Comparison of ENCODE assay signal across 9 cellular contexts in genomic region chr1:156106624-156107488, GRCh38. TPM values are rescaled to one million over a fixed set of nuclear protein-coding genes. Genes with fewer than 3 reads are reported as not detected.
DNase-seq lines count a peak whose midpoint lies in the region; ATAC-seq and TF ChIP-seq lines count a peak whose summit lies in the region.
"Had no signal": no experiment of that assay in that cellular context is flagged by ENCODE, and none has a peak within 500 bp of the region (broad histone marks: within the 10 kb centered on the region; RNA-seq: fewer than 3 reads in every experiment).

No MANE protein-coding gene starts in this region.

- no peak for TF ChIP-seq EP300 in ovary (IDR thresholded peaks at IDR 0.05)

- H3K27ac Mint-ChIP-seq in activated CD4-positive, alpha-beta T cell treated with anti-CD3 and anti-CD28 coated beads, Interleukin-2, amount 10 ng/mL, durations not matched to agents 7 days and 5 days = peak overlapping the region; percentile 78
- H3K27ac Mint-ChIP-seq in T-helper 17 cell = peak overlapping the region; percentile 100

- no peaks in the 10 kb centered on the region for H3K36me3 ChIP-seq in ovary

- intact Hi-C loops in ovary (cut with DNase I) = no loop called here

- POLR2A ChIA-PET in activated CD4-positive, alpha-beta T cell treated with anti-CD3 and anti-CD28 coated beads, Interleukin-2, amount 10 ng/mL, durations not matched to agents 7 days and 5 days (lab: Charles Lee) = no interaction called here

- H3K9me3 ChIP-seq in T-helper 17 cell (ENCODE audit: control insufficient read depth, low read length, poor library complexity, severe bottlenecking) (no peaks in the 10 kb centered on the region), ovary (no peaks in the 10 kb centered on the region)

- H3K4me1 ChIP-seq in ovary (ENCODE audit: insufficient read depth) = peaks cover 41% of the 10 kb centered on the region

- no peak for DNase-seq in activated CD4-positive, alpha-beta T cell treated with anti-CD3 and anti-CD28 coated beads, Interleukin-2, amount 10 ng/mL, durations not matched to agents 7 days and 5 days
- no peak for DNase-seq in activated CD4-positive, alpha-beta T cell treated with anti-CD3 and anti-CD28 coated beads for 48 hours
- no peak for DNase-seq in T-helper 17 cell
- peak; percentile 41 for DNase-seq in fibroblast of mammary gland (ENCODE audit: low read depth)
- peak in 2 of 5 donors; percentile 49 to 52 for DNase-seq in ovary
- no peak for DNase-seq in COR-L47 (lab: John Stamatoyannopoulos, UW)
- no peak for DNase-seq in NCI-H345 (lab: John Stamatoyannopoulos, UW)
- no peak for DNase-seq in NCI-H748 treated with DMSO at 0.1 percent for 48 hours (lab: John Stamatoyannopoulos, UW)

- ATAC-seq in T-helper 17 cell = no peak

- no peak for TF ChIP-seq POLR2A in ovary (IDR thresholded peaks at IDR 0.05)

- H3K4me1 Mint-ChIP-seq in activated CD4-positive, alpha-beta T cell treated with anti-CD3 and anti-CD28 coated beads, Interleukin-2, amount 10 ng/mL, durations not matched to agents 7 days and 5 days = peaks cover 35% of the 10 kb centered on the region
- H3K4me1 Mint-ChIP-seq in T-helper 17 cell = peaks cover 33% of the 10 kb centered on the region

- peak overlapping the region; percentile 90 to 96 for H3K27ac ChIP-seq in ovary

- H3K27me3 Mint-ChIP-seq in activated CD4-positive, alpha-beta T cell treated with anti-CD3 and anti-CD28 coated beads, Interleukin-2, amount 10 ng/mL, durations not matched to agents 7 days and 5 days = peaks cover 8% of the 10 kb centered on the region
- no peaks in the 10 kb centered on the region for H3K27me3 Mint-ChIP-seq in T-helper 17 cell

- peak overlapping the region; percentile 15 for H3K4me3 ChIP-seq in fibroblast of mammary gland (ENCODE audit: control insufficient read depth, low read depth, low read length)
- H3K4me3 ChIP-seq in ovary = no peak overlapping the region

- no peaks in the 10 kb centered on the region for H3K27me3 ChIP-seq in ovary

- TF ChIP-seq CTCF in fibroblast of mammary gland (conservative IDR thresholded peaks at IDR 0.05; ENCODE audit: control insufficient read depth, insufficient read depth, low read depth, low read length) (no peak), ovary (IDR thresholded peaks at IDR 0.05) (no peak)

- CTCF ChIA-PET in activated CD4-positive, alpha-beta T cell treated with anti-CD3 and anti-CD28 coated beads, Interleukin-2, amount 10 ng/mL, durations not matched to agents 7 days and 5 days (lab: Charles Lee) = interaction anchor here (0.6 to 26.9 kb wide), 10 partner anchors 8 to 1502 kb away, joined by 3 to 645 read pairs (median 4); partner anchors contain the start of gene LMNA

- 32 to 41% (median 38%) methylated on average over 11 to 14 of the region's 14 CpGs for WGBS in ovary, 3 donors

- no peaks in the 10 kb centered on the region for H3K9me3 Mint-ChIP-seq in activated CD4-positive, alpha-beta T cell treated with anti-CD3 and anti-CD28 coated beads, Interleukin-2, amount 10 ng/mL, durations not matched to agents 7 days and 5 days

- H3K36me3 Mint-ChIP-seq in activated CD4-positive, alpha-beta T cell treated with anti-CD3 and anti-CD28 coated beads, Interleukin-2, amount 10 ng/mL, durations not matched to agents 7 days and 5 days (ENCODE audit: low read depth) = no peaks in the 10 kb centered on the region
- H3K36me3 Mint-ChIP-seq in T-helper 17 cell (ENCODE audit: low read depth) = no peaks in the 10 kb centered on the region

- H3K4me3 Mint-ChIP-seq in activated CD4-positive, alpha-beta T cell treated with anti-CD3 and anti-CD28 coated beads, Interleukin-2, amount 10 ng/mL, durations not matched to agents 7 days and 5 days = peak overlapping the region; percentile 1
- H3K4me3 Mint-ChIP-seq in T-helper 17 cell = peak overlapping the region; percentile 89

RNA-seq across cellular contexts. Expression of gene LMNA, which starts 7.7 kb away (rescaled TPM):
- total RNA-seq in activated CD4-positive, alpha-beta T cell treated with anti-CD3 and anti-CD28 coated beads, Interleukin-2, amount 10 ng/mL, durations not matched to agents 7 days and 5 days = 10 to 100 TPM; 38.3 to 43.5 TPM
- 1,000 to 10,000 TPM in 1 of 2 donors, 100 to 1,000 TPM in 1; 919 to 1,908 TPM for total RNA-seq in T-helper 17 cell
- 100 to 1,000 TPM; 197 to 609 (median 377) TPM for total RNA-seq in ovary
- polyA plus RNA-seq in ovary = 100 to 1,000 TPM in 1 of 2 donors, 10 to 100 TPM in 1; 50.1 to 157 TPM

RNA-seq across cellular contexts. Expression of gene MEX3A, which starts 24.6 kb away (rescaled TPM):
- total RNA-seq in activated CD4-positive, alpha-beta T cell treated with anti-CD3 and anti-CD28 coated beads, Interleukin-2, amount 10 ng/mL, durations not matched to agents 7 days and 5 days = under 1 TPM; 0.02 to 0.05 TPM
- total RNA-seq in T-helper 17 cell = not detected
- 10 to 100 TPM in 4 of 7 donors, 1 to 10 TPM in 3; 3.5 to 12.4 (median 10.2) TPM for total RNA-seq in ovary
- polyA plus RNA-seq in ovary = 1 to 10 TPM; 5.6 to 6.6 TPM

RNA-seq across cellular contexts. Expression of gene RAB25, which starts 45.9 kb away (rescaled TPM):
- total RNA-seq in activated CD4-positive, alpha-beta T cell treated with anti-CD3 and anti-CD28 coated beads, Interleukin-2, amount 10 ng/mL, durations not matched to agents 7 days and 5 days = under 1 TPM in 1 of 2 experiments, not detected in 1; 0.50 TPM
- total RNA-seq in T-helper 17 cell (1 to 10 TPM; 1.4 to 1.8 TPM), ovary (10 to 100 TPM in 1 of 7 donors, 1 to 10 TPM in 4, under 1 TPM in 2; 0.45 to 38.6 (median 3.5) TPM)
- polyA plus RNA-seq in ovary = under 1 TPM in 1 of 2 donors, not detected in 1; 0.28 TPM
- total RNA-seq: subcutaneous adipose tissue had no signal

RNA-seq across cellular contexts. Expression of gene SEMA4A, which starts 46.5 kb away (rescaled TPM):
- total RNA-seq in activated CD4-positive, alpha-beta T cell treated with anti-CD3 and anti-CD28 coated beads, Interleukin-2, amount 10 ng/mL, durations not matched to agents 7 days and 5 days = 10 to 100 TPM; 35.3 to 37.8 TPM
- total RNA-seq in T-helper 17 cell = 10 to 100 TPM; 21.7 to 58.1 TPM
- total RNA-seq in ovary = 1 to 10 TPM; 2.7 to 9.0 (median 5.5) TPM
- polyA plus RNA-seq in ovary = 1 to 10 TPM; 2.1 to 2.8 TPM

RNA-seq across cellular contexts. Expression of gene LAMTOR2, which starts 52.3 kb away (rescaled TPM):
- total RNA-seq in activated CD4-positive, alpha-beta T cell treated with anti-CD3 and anti-CD28 coated beads, Interleukin-2, amount 10 ng/mL, durations not matched to agents 7 days and 5 days = 10 to 100 TPM; 41.3 to 61.0 TPM
- total RNA-seq in T-helper 17 cell = 10 to 100 TPM; 19.4 to 21.4 TPM
- 10 to 100 TPM; 20.1 to 66.1 (median 24.9) TPM for total RNA-seq in ovary
- polyA plus RNA-seq in ovary = 10 to 100 TPM; 20.1 to 41.2 TPM

Comparison
In these comparisons a context has a peak if more than half of its experiments do, and no peak if none do; other contexts are left out.
1. RNA of gene LMNA, which starts 7.7 kb away (total RNA-seq): 919 to 1,908 TPM in T-helper 17 cell and 197 to 609 TPM in ovary; 38.3 to 43.5 TPM in activated CD4-positive, alpha-beta T cell treated with anti-CD3 and anti-CD28 coated beads, Interleukin-2, amount 10 ng/mL, durations not matched to agents 7 days and 5 days; every median in the first group is over 4 times any median in the second.
2. RNA of gene MEX3A, which starts 24.6 kb away (total RNA-seq): 3.5 to 12.4 TPM in ovary; 0.02 to 0.05 TPM in activated CD4-positive, alpha-beta T cell treated with anti-CD3 and anti-CD28 coated beads, Interleukin-2, amount 10 ng/mL, durations not matched to agents 7 days and 5 days and not detected in T-helper 17 cell; every median in the first group is over 4 times any median in the second.